In genomic region chr3:114290911-114291901, GRCh38 we compare ENCODE assay signal across 9 cellular contexts. TPM values are rescaled to one million over a fixed set of nuclear protein-coding genes. Genes with fewer than 3 reads are reported as not detected.
DNase-seq lines count a peak whose midpoint lies in the region; ATAC-seq, FAIRE-seq and TF ChIP-seq lines count a peak whose summit lies in the region.
"Had no signal": no experiment of that assay in that cellular context is flagged by ENCODE, and none has a peak within 500 bp of the region (broad histone marks: within the 10 kb centered on the region; RNA-seq: fewer than 3 reads in every experiment).

No MANE protein-coding gene starts in this region.

- peaks cover 0 to 1% of the 10 kb centered on the region in 2 donors for H3K9me3 Mint-ChIP-seq in activated T-cell treated with anti-CD3 and anti-CD28 coated beads, Interleukin-2, amount 50 U/mL, for 72 hours

- peaks cover 0 to 7% of the 10 kb centered on the region in 2 donors for H3K36me3 Mint-ChIP-seq in activated T-cell treated with anti-CD3 and anti-CD28 coated beads, Interleukin-2, amount 50 U/mL, for 72 hours (ENCODE audit: insufficient read depth in 2 of 2)

- peak; percentile 3 for DNase-seq in DMS53 treated with DMSO at 0.1 percent for 48 hours (lab: John Stamatoyannopoulos, UW; ENCODE audit: unreplicated experiment)
- peak; percentile 65 for DNase-seq in HT-29 (ENCODE audit: low spot score)
- DNase-seq in Peyer's patch: peak; percentile 74 to 93 (median 93)
- peak; percentile 91 to 97 for DNase-seq in activated T-cell treated with anti-CD3 and anti-CD28 coated beads, Interleukin-2, amount 50 U/mL, for 72 hours
- DNase-seq in frontal cortex (ENCODE audit: low spot score in 2 of 2): peak; percentile 12 to 32
- peak; percentile 12 for DNase-seq in pons (ENCODE audit: low spot score)
- peak; percentile 76 for DNase-seq in upper lobe of right lung

- no peak for TF ChIP-seq POLR2A in Peyer's patch (IDR thresholded peaks at IDR 0.05)

- ATAC-seq in GM21447 (IDR thresholded peaks at IDR 0.05; ENCODE audit: unreplicated experiment) (peak; percentile 91), upper lobe of right lung (peak; percentile 83)
- peak; percentile 80 to 83 for ATAC-seq in activated T-cell treated with anti-CD3 and anti-CD28 coated beads, Interleukin-2, amount 50 U/mL, for 72 hours (replicated peaks in 1 of 2)

- peaks cover 0 to 8% (median 3%) of the 10 kb centered on the region in 4 donors for H3K4me1 ChIP-seq in Peyer's patch
- no peaks in the 10 kb centered on the region for H3K4me1 ChIP-seq in upper lobe of right lung

- peak overlapping the region; percentile 48 to 85 (median 60) for H3K27ac ChIP-seq in Peyer's patch
- peak overlapping the region; percentile 30 for H3K27ac ChIP-seq in upper lobe of right lung

- H3K27me3 Mint-ChIP-seq in activated T-cell treated with anti-CD3 and anti-CD28 coated beads, Interleukin-2, amount 50 U/mL, for 72 hours (ENCODE audit: low read depth): no peaks in the 10 kb centered on the region

- TF ChIP-seq CTCF in Peyer's patch (IDR thresholded peaks at IDR 0.05) (peak; percentile 63 to 92 (median 86)), upper lobe of right lung (IDR thresholded peaks at IDR 0.05) (peak; percentile 81)

- no peak for FAIRE-seq in frontal cortex (lab: Jason Lieb, UNC)

- no peaks in the 10 kb centered on the region for H3K9me3 ChIP-seq in Peyer's patch
- no peaks in the 10 kb centered on the region for H3K9me3 ChIP-seq in upper lobe of right lung

- no peaks in the 10 kb centered on the region for H3K27me3 ChIP-seq in Peyer's patch
- H3K27me3 ChIP-seq in upper lobe of right lung: no peaks in the 10 kb centered on the region

- H3K4me3 ChIP-seq in Peyer's patch (peak overlapping the region in 2 of 4 donors; percentile 11 to 26), upper lobe of right lung (no peak overlapping the region)

- peak overlapping the region; percentile 86 for H3K27ac Mint-ChIP-seq in activated T-cell treated with anti-CD3 and anti-CD28 coated beads, Interleukin-2, amount 50 U/mL, for 72 hours

- H3K36me3 ChIP-seq in Peyer's patch: no peaks in the 10 kb centered on the region
- no peaks in the 10 kb centered on the region for H3K36me3 ChIP-seq in upper lobe of right lung

- intact Hi-C loops in upper lobe of right lung (cut with DNase I): no loop called here

- peak overlapping the region; percentile 75 to 78 for H3K4me3 Mint-ChIP-seq in activated T-cell treated with anti-CD3 and anti-CD28 coated beads, Interleukin-2, amount 50 U/mL, for 72 hours

- H3K4me1 Mint-ChIP-seq in activated T-cell treated with anti-CD3 and anti-CD28 coated beads, Interleukin-2, amount 50 U/mL, for 72 hours (ENCODE audit: low read depth): peaks cover 53% of the 10 kb centered on the region

RNA-seq across cellular contexts. Expression of gene TIGIT, which starts 2.6 kb away (rescaled TPM):
- total RNA-seq in HT-29 (2014; rRNA removed; shearing (Covaris generic)): not detected in 2 replicates
- total RNA-seq in Peyer's patch: 1 to 10 TPM in 2 of 4 donors, under 1 TPM in 1, not detected in 1; 0.35 to 5.0 (median 2.5) TPM
- total RNA-seq in activated T-cell treated with anti-CD3 and anti-CD28 coated beads, Interleukin-2, amount 50 U/mL, for 72 hours: 10 to 100 TPM; 77.2 to 80.2 TPM
- total RNA-seq in frontal cortex: not detected
- 1.7 TPM for total RNA-seq in upper lobe of right lung
- total RNA-seq: glomerular endothelial cell had no signal

RNA-seq across cellular contexts. Expression of gene ZNF80, which starts 53.8 kb away (rescaled TPM):
- not detected in 2 replicates for total RNA-seq in HT-29 (2014; rRNA removed; shearing (Covaris generic))
- total RNA-seq in Peyer's patch: not detected
- 1 to 10 TPM in 1 of 2 donors, under 1 TPM in 1; 0.53 to 1.4 TPM for total RNA-seq in activated T-cell treated with anti-CD3 and anti-CD28 coated beads, Interleukin-2, amount 50 U/mL, for 72 hours
- not detected for total RNA-seq in frontal cortex
- not detected for total RNA-seq in upper lobe of right lung
- total RNA-seq: glomerular endothelial cell had no signal

Comparison
In these comparisons a context has a peak if more than half of its experiments do, and no peak if none do; other contexts are left out.
1. DNase-seq: peak in every context shown above with its lines; median percentile 94 in activated T-cell treated with anti-CD3 and anti-CD28 coated beads, Interleukin-2, amount 50 U/mL, for 72 hours; 93 in Peyer's patch; 76 in upper lobe of right lung; 65 in HT-29; 22 in frontal cortex; 12 in pons; 3 in DMS53 treated with DMSO at 0.1 percent for 48 hours.
2. RNA of gene TIGIT, which starts 2.6 kb away (total RNA-seq): 77.2 to 80.2 TPM in activated T-cell treated with anti-CD3 and anti-CD28 coated beads, Interleukin-2, amount 50 U/mL, for 72 hours; 0.35 to 5.0 TPM in Peyer's patch, 1.7 TPM in upper lobe of right lung (single experiment), not detected in HT-29 and not detected in frontal cortex (single experiment); every median in the first group is over 10 times any median in the second.
3. Peak in every context shown above with its lines, with median percentiles within 50 percentile points of each other: ATAC-seq.